8 cellular contexts compared by ENCODE assay signal in the genomic region with DNA sequence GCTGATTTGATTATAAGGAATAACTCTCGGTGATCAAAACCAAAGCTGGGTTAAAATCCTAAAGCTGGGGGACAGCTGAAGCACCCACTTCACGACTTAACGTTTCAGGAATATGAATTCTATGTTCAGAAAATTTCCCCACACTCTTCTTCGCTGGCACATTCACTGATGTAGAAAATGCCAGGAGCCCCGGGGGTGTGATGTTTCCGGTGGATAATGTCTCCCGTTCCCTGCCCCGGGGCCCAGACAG.
DNase-seq lines count a peak whose midpoint lies in the region; ATAC-seq and TF ChIP-seq lines count a peak whose summit lies in the region.

No MANE protein-coding gene starts in this region.

- no peaks in the 10 kb centered on the region for H3K27me3 ChIP-seq in upper lobe of right lung

- H3K36me3 ChIP-seq in upper lobe of right lung = no peaks in the 10 kb centered on the region

- intact Hi-C loops in upper lobe of right lung (cut with DNase I) = no loop called here

- H3K9me3 Mint-ChIP-seq in activated T-cell treated with anti-CD3 and anti-CD28 coated beads, Interleukin-2, amount 50 U/mL, for 4 hours = no peaks in the 10 kb centered on the region
- H3K9me3 Mint-ChIP-seq in memory B cell = no peaks in the 10 kb centered on the region

- no peaks in the 10 kb centered on the region for H3K4me1 ChIP-seq in upper lobe of right lung

- H3K27ac ChIP-seq in upper lobe of right lung = peak overlapping the region; percentile 63

- H3K27me3 Mint-ChIP-seq in activated T-cell treated with anti-CD3 and anti-CD28 coated beads, Interleukin-2, amount 50 U/mL, for 4 hours (ENCODE audit: low read depth) = peaks cover 46% of the 10 kb centered on the region
- H3K27me3 Mint-ChIP-seq in memory B cell = peaks cover 8% of the 10 kb centered on the region

- H3K4me3 Mint-ChIP-seq in activated T-cell treated with anti-CD3 and anti-CD28 coated beads, Interleukin-2, amount 50 U/mL, for 4 hours = peak overlapping the region; percentile 23
- H3K4me3 Mint-ChIP-seq in memory B cell = peak overlapping the region; percentile 79

- DNase-seq in activated T-cell treated with anti-CD3 and anti-CD28 coated beads, Interleukin-2, amount 50 U/mL, for 4 hours = no peak
- DNase-seq in activated T-cell treated with anti-CD3 and anti-CD28 coated beads for 4 hours = no peak
- peak in 1 of 2 donors; percentile 32 for DNase-seq in cardiac fibroblast (ENCODE audit: low read depth in 2 of 2)
- peak in 1 of 2 donors; percentile 18 for DNase-seq in memory B cell (ENCODE audit: low spot score in 2 of 2)
- no peak for DNase-seq in upper lobe of right lung
- no peak for DNase-seq in NK-92 (lab: John Stamatoyannopoulos, UW; ENCODE audit: unreplicated experiment)

- H3K27ac Mint-ChIP-seq in memory B cell = peak overlapping the region; percentile 24

- H3K36me3 Mint-ChIP-seq in activated T-cell treated with anti-CD3 and anti-CD28 coated beads, Interleukin-2, amount 50 U/mL, for 4 hours (ENCODE audit: insufficient read depth) = no peaks in the 10 kb centered on the region
- H3K36me3 Mint-ChIP-seq in memory B cell = no peaks in the 10 kb centered on the region

- no peak for ATAC-seq in activated T-cell treated with anti-CD3 and anti-CD28 coated beads, Interleukin-2, amount 50 U/mL, for 4 hours
- ATAC-seq in memory B cell (ENCODE audit: low read depth) (no peak), upper lobe of right lung (peak; percentile 17), HG02678 (IDR thresholded peaks at IDR 0.05; ENCODE audit: unreplicated experiment) (no peak), HG02759 (IDR thresholded peaks at IDR 0.05; ENCODE audit: unreplicated experiment) (no peak)

- TF ChIP-seq CTCF in cardiac fibroblast (IDR thresholded peaks at IDR 0.05; ENCODE audit: low read depth, low read length) (no peak), upper lobe of right lung (IDR thresholded peaks at IDR 0.05) (no peak)

- peaks cover 8% of the 10 kb centered on the region for H3K4me1 Mint-ChIP-seq in activated T-cell treated with anti-CD3 and anti-CD28 coated beads, Interleukin-2, amount 50 U/mL, for 4 hours (ENCODE audit: low read depth)
- H3K4me1 Mint-ChIP-seq in memory B cell = peaks cover 9% of the 10 kb centered on the region

- H3K9me3 ChIP-seq in upper lobe of right lung = no peaks in the 10 kb centered on the region

- peak overlapping the region; percentile 63 to 64 for H3K4me3 ChIP-seq in cardiac fibroblast (replicated peaks in 1 of 2; ENCODE audit: low read depth in 2 of 2, low read length in 2 of 2)
- H3K4me3 ChIP-seq in upper lobe of right lung = peak overlapping the region; percentile 58
